Comparison of ENCODE assay signal across 1 cellular context in genomic region chr20:44691424-44692423, GRCh38.
TF ChIP-seq lines count a peak whose summit lies in the region.

No MANE protein-coding gene starts in this region.

TF ChIP-seq in IMR-90, 13 proteins besides CTCF, POLR2A, EP300 and RAD21 (continued from another document):
- no peak for TF ChIP-seq FOS (IDR thresholded peaks at IDR 0.05; ENCODE audit: low read depth, low read length)
- TF ChIP-seq BHLHE40 (IDR thresholded peaks at IDR 0.05; ENCODE audit: low read depth, low read length) = no peak
TF ChIP-seq in IMR-90: peak in this region for 0.
